9 cellular contexts compared by ENCODE assay signal in genomic region chr13:28493740-28494536, GRCh38. TPM values are rescaled to one million over a fixed set of nuclear protein-coding genes. Genes with fewer than 3 reads are reported as not detected.
A peak's percentile ranks its signal among the peaks of the same experiment; 100 is the strongest.
DNase-seq lines count a peak whose midpoint lies in the region; ATAC-seq, FAIRE-seq and TF ChIP-seq lines count a peak whose summit lies in the region.
"Had no signal": no experiment of that assay in that cellular context is flagged by ENCODE, and none has a peak within 500 bp of the region (broad histone marks: within the 10 kb centered on the region; RNA-seq: fewer than 3 reads in every experiment).

No MANE protein-coding gene starts in this region.

- no peaks in the 10 kb centered on the region for H3K79me2 ChIP-seq in astrocyte (ENCODE audit: insufficient read depth, low read length)

- H3K14ac ChIP-seq in mesenchymal stem cell (ENCODE audit: low read length in 2 of 2), result peak overlapping the region in 1 of 2 experiments; percentile 95

- H3K23ac ChIP-seq in mesenchymal stem cell (ENCODE audit: low read length in 2 of 2), result peak overlapping the region in 1 of 2 experiments; percentile 77

- intact Hi-C loops in heart left ventricle (cut with DNase I), result loop anchor here in 8 of 10 donors (2.0 to 10.0 kb wide), 9 partner anchors 37 to 172 kb away; partner anchors contain the start of gene POMP (in 1 of the 8)
- intact Hi-C loops in Right ventricle myocardium inferior (cut with DNase I), result loop anchor here (2.0 to 5.0 kb wide), 2 partner anchors 102 to 165 kb away; partner anchors contain the start of gene POMP
- intact Hi-C loops in uterus (cut with DNase I; ENCODE audit: low total_unique reads), result no loop called here

- peak overlapping the region; percentile 55 for H2BK120ac ChIP-seq in mesenchymal stem cell (ENCODE audit: low read depth, low read length)

- H4K91ac ChIP-seq in mesenchymal stem cell (ENCODE audit: low read length), result peak overlapping the region; percentile 11

- ATAC-seq in heart left ventricle, result peak in 2 of 4 donors; percentile 18 to 32
- no peak for ATAC-seq in Right ventricle myocardium inferior
- ATAC-seq in HG02973 (IDR thresholded peaks at IDR 0.05; ENCODE audit: unreplicated experiment), result no peak
- no peak for ATAC-seq in GM19395 (IDR thresholded peaks at IDR 0.05; ENCODE audit: unreplicated experiment)

- peaks cover 0 to 9% (median 0%) of the 10 kb centered on the region in 9 donors for H3K36me3 ChIP-seq in heart left ventricle
- H3K36me3 ChIP-seq in astrocyte (ENCODE audit: insufficient read depth, low read length), result no peaks in the 10 kb centered on the region
- no peaks in the 10 kb centered on the region for H3K36me3 ChIP-seq in mesenchymal stem cell (ENCODE audit: control insufficient read depth in 1 of 2, insufficient read depth in 2 of 2, low read depth in 1 of 2, low read length in 2 of 2)
- H3K36me3 ChIP-seq in uterus, result no peaks in the 10 kb centered on the region

- H3K9me3 ChIP-seq in heart left ventricle (no peaks in the 10 kb centered on the region), astrocyte (ENCODE audit: insufficient read depth, low read depth, low read length) (no peaks in the 10 kb centered on the region), mesenchymal stem cell (ENCODE audit: control insufficient read depth, low read length) (no peaks in the 10 kb centered on the region), uterus (no peaks in the 10 kb centered on the region)

- no peaks in the 10 kb centered on the region for H3K36me3 Mint-ChIP-seq in astrocyte (ENCODE audit: low read depth, unreplicated experiment)

- no peak for FAIRE-seq in astrocyte (lab: Jason Lieb, UNC)

- H2BK15ac ChIP-seq in mesenchymal stem cell (ENCODE audit: low read depth, poor library complexity, severe bottlenecking), result peak overlapping the region; percentile 96

- no peak overlapping the region for H3K27ac Mint-ChIP-seq in astrocyte (ENCODE audit: unreplicated experiment)

- H3K9ac ChIP-seq in astrocyte (ENCODE audit: low read length) (peak overlapping the region; percentile 38), mesenchymal stem cell (ENCODE audit: low read length) (no peak overlapping the region)

- peak overlapping the region; percentile 68 for H2AFZ ChIP-seq in astrocyte (ENCODE audit: low read depth, low read length)
- H2AFZ ChIP-seq in mesenchymal stem cell (ENCODE audit: low read depth, low read length), result peak overlapping the region; percentile 1

- peak overlapping the region in 1 of 2 experiments; percentile 41 for H3K4ac ChIP-seq in mesenchymal stem cell (ENCODE audit: low read depth in 1 of 2, low read length in 2 of 2)

- no peaks in the 10 kb centered on the region for H4K20me1 ChIP-seq in astrocyte (ENCODE audit: insufficient read depth, low read length)

- TF ChIP-seq CTCF in heart left ventricle (IDR thresholded peaks at IDR 0.05), result no peak
- TF ChIP-seq CTCF in astrocyte (IDR thresholded peaks at IDR 0.05; ENCODE audit: insufficient read depth, low read depth, low read length), result no peak
- TF ChIP-seq CTCF in uterus (IDR thresholded peaks at IDR 0.05), result no peak

- H4K8ac ChIP-seq in mesenchymal stem cell (ENCODE audit: low read length), result peak overlapping the region; percentile 75

- whole genome bisulfite sequencing in heart left ventricle, 4 donors, result 0 to 2% (median 1%) methylated on average over 14 to 64 of the region's 64 CpGs
- under 1% methylated on average over 62 of the region's 64 CpGs for WGBS in mesenchymal stem cell

- peak overlapping the region; percentile 80 for H3K4me3 Mint-ChIP-seq in astrocyte (ENCODE audit: unreplicated experiment)

- H3K4me1 ChIP-seq in heart left ventricle (peaks cover 0 to 45% (median 17%) of the 10 kb centered on the region in 12 donors), astrocyte (ENCODE audit: insufficient read depth, low read length) (peaks cover 9% of the 10 kb centered on the region), mesenchymal stem cell (ENCODE audit: control insufficient read depth, insufficient read depth, low read depth, low read length) (peaks cover 22% of the 10 kb centered on the region), uterus (peaks cover 0 to 16% of the 10 kb centered on the region in 2 donors)

- TF ChIP-seq POLR2A in heart left ventricle (IDR thresholded peaks at IDR 0.05) (no peak), uterus (IDR thresholded peaks at IDR 0.05) (no peak)

- H3K4me2 ChIP-seq in astrocyte (ENCODE audit: low read length) (peak overlapping the region; percentile 80), mesenchymal stem cell (ENCODE audit: low read length, poor library complexity, severe bottlenecking) (peak overlapping the region; percentile 79)

- H3K27me3 ChIP-seq in heart left ventricle (peaks cover 0 to 73% (median 48%) of the 10 kb centered on the region in 9 donors), astrocyte (ENCODE audit: insufficient read depth, low read length) (peaks cover 71% of the 10 kb centered on the region), mesenchymal stem cell (ENCODE audit: control insufficient read depth in 1 of 2, insufficient read depth in 1 of 2, low read length in 2 of 2) (peaks cover 85 to 95% of the 10 kb centered on the region in 2 experiments), uterus (peaks cover 3 to 45% of the 10 kb centered on the region in 2 donors)

- no peak overlapping the region for H2AK5ac ChIP-seq in mesenchymal stem cell (ENCODE audit: low read length, severe bottlenecking)

- H3K27me3 Mint-ChIP-seq in astrocyte (ENCODE audit: low read depth, unreplicated experiment), result peaks cover 25% of the 10 kb centered on the region

- H3K4me1 Mint-ChIP-seq in astrocyte (ENCODE audit: low read depth, unreplicated experiment), result peaks cover 21% of the 10 kb centered on the region

- H2BK12ac ChIP-seq in mesenchymal stem cell (ENCODE audit: low read length in 2 of 2), result peak overlapping the region in 1 of 2 experiments; percentile 64

- H3K79me1 ChIP-seq in mesenchymal stem cell (replicated peaks; ENCODE audit: low read length, poor library complexity, severe bottlenecking), result no peaks in the 10 kb centered on the region

- H3K27ac ChIP-seq in heart left ventricle (peak overlapping the region; percentile 76 to 96 (median 92)), astrocyte (ENCODE audit: low read depth, low read length) (no peak overlapping the region), mesenchymal stem cell (ENCODE audit: low read length, poor library complexity, severe bottlenecking) (no peak overlapping the region), uterus (peak overlapping the region; percentile 65 to 78)
- H3K27ac ChIP-seq: VCaP had no signal

- H3K9me3 Mint-ChIP-seq in astrocyte (ENCODE audit: unreplicated experiment), result no peaks in the 10 kb centered on the region

- H2BK5ac ChIP-seq in mesenchymal stem cell (ENCODE audit: low read depth, low read length, poor library complexity, severe bottlenecking), result no peak overlapping the region

- peak overlapping the region in 1 of 2 experiments; percentile 67 for H3K18ac ChIP-seq in mesenchymal stem cell (ENCODE audit: low read depth in 1 of 2, low read length in 2 of 2)

- DNase-seq in heart left ventricle (peak in 2 of 5 donors; percentile 26 to 65), Right ventricle myocardium inferior (ENCODE audit: missing footprints) (no peak), astrocyte (ENCODE audit: low read depth) (no peak), mesenchymal stem cell (peak; percentile 54), uterus (no peak), UCSD-AML1 (lab: John Stamatoyannopoulos, UW; ENCODE audit: unreplicated experiment) (no peak)

- peak overlapping the region; percentile 63 to 90 (median 78) for H3K4me3 ChIP-seq in heart left ventricle
- peak overlapping the region; percentile 49 for H3K4me3 ChIP-seq in astrocyte (ENCODE audit: insufficient read depth, low read depth, low read length)
- peak overlapping the region; percentile 45 to 65 for H3K4me3 ChIP-seq in mesenchymal stem cell (ENCODE audit: insufficient read depth in 1 of 2, low read depth in 1 of 2, low read length in 2 of 2)
- H3K4me3 ChIP-seq in uterus, result peak overlapping the region; percentile 18 to 20

RNA-seq across cellular contexts. Expression of gene FLT1, which starts 1.0 kb away (rescaled TPM):
- total RNA-seq in heart left ventricle (10 to 100 TPM; 25.7 to 73.2 (median 43.9) TPM), Right ventricle myocardium inferior (41.0 TPM), astrocyte (7.3 and 10.0 TPM in 2 replicates), uterus (10 to 100 TPM; 53.2 to 95.3 (median 62.0) TPM)
- polyA plus RNA-seq in heart left ventricle, result 10 to 100 TPM; 13.1 to 28.0 TPM
- 42.4 TPM for polyA plus RNA-seq in mesenchymal stem cell (2013, experiment 1 of 2)
- 41.8 TPM for polyA plus RNA-seq in mesenchymal stem cell (2013, experiment 2 of 2)

Comparison
In these comparisons a context has a peak if more than half of its experiments do, and no peak if none do; other contexts are left out.
1. H3K27ac ChIP-seq: peak in heart left ventricle (12 of 12) and uterus (2 of 2); none in astrocyte (single experiment) and mesenchymal stem cell (single experiment).
2. H3K4me3 ChIP-seq: peak in every context shown above with its lines; median percentile 78 in heart left ventricle; 55 in mesenchymal stem cell; 49 in astrocyte; 19 in uterus.